Comparison of ENCODE assay signal across 38 cellular contexts in the genomic region with DNA sequence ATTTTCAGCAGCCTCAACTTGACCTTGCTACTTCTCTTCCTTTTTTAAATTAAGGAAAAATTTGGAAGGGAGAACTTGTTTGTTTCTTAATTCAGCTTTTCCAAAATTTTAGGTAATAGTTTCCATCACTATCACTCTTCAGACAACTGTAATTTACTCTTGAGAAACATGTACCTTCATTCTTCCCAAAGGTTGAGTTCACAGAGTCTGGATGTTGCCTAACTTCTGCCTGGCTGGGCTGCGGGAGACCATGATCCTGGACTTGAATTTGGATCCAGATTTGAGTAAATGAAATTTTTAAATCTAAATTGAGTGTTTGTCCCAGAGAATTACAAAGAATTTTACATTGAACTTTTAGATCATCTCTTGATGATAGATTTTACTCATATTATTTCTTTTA.
"Had no signal": no experiment of that assay in that cellular context is flagged by ENCODE, and none has a peak within 500 bp of the region (broad histone marks: within the 10 kb centered on the region; RNA-seq: fewer than 3 reads in every experiment).

No MANE protein-coding gene starts in this region.

- ATAC-seq: activated naive CD4-positive, alpha-beta T cell treated with anti-CD3 and anti-CD28 coated beads, Interleukin-2, amount 50 U/mL, for 72 hours; activated naive CD8-positive, alpha-beta T cell treated with anti-CD3 and anti-CD28 coated beads, Interleukin-2, amount 50 U/mL, for 24 hours; activated T-cell treated with anti-CD3 and anti-CD28 coated beads, Interleukin-2, amount 50 U/mL, for 4 hours; activated T-cell treated with anti-CD3 and anti-CD28 coated beads, Interleukin-2, amount 50 U/mL, for 72 hours; activated T-helper 17 cell treated with anti-CD3 and anti-CD28 coated beads, Interleukin-2, amount 50 U/mL, for 72 hours; body of pancreas had no signal

- H3K4me1 Mint-ChIP-seq: activated naive CD4-positive, alpha-beta T cell treated with anti-CD3 and anti-CD28 coated beads, Interleukin-2, amount 10 ng/mL, durations not matched to agents 7 days and 5 days; activated naive CD8-positive, alpha-beta T cell treated with anti-CD3 and anti-CD28 coated beads for 36 hours; activated naive CD8-positive, alpha-beta T cell treated with anti-CD3 and anti-CD28 coated beads, Interleukin-2, amount 10 ng/mL, durations not matched to agents 7 days and 5 days; activated naive CD8-positive, alpha-beta T cell treated with anti-CD3 and anti-CD28 coated beads, Interleukin-2, amount 50 U/mL, for 24 hours; activated T-helper 17 cell treated with anti-CD3 and anti-CD28 coated beads, Interleukin-2, amount 50 U/mL, for 72 hours; brain; central memory CD8-positive, alpha-beta T cell had no signal

- H3K9me3 ChIP-seq: adrenal gland, ascending aorta, breast epithelium had no signal

- DNase-seq: activated effector memory CD4-positive, alpha-beta T cell treated with anti-CD3 and anti-CD28 coated beads, Interleukin-2, amount 50 U/mL, for 16 hours; activated effector memory CD4-positive, alpha-beta T cell treated with Interleukin-2 at 50 U/mL for 16 hours; activated gamma-delta T cell; activated gamma-delta T cell treated with Interleukin-2 at 50 U/mL for 16 hours; activated naive CD4-positive, alpha-beta T cell; activated naive CD4-positive, alpha-beta T cell treated with anti-CD3 and anti-CD28 coated beads for 36 hours; activated naive CD4-positive, alpha-beta T cell treated with anti-CD3 and anti-CD28 coated beads, Interleukin-2, amount 10 ng/mL, durations not matched to agents 7 days and 5 days; activated naive CD4-positive, alpha-beta T cell treated with anti-CD3 and anti-CD28 coated beads, Interleukin-2, amount 50 U/mL, for 16 hours; activated naive CD4-positive, alpha-beta T cell treated with Interleukin-2 at 50 U/mL for 16 hours; activated naive CD8-positive, alpha-beta T cell treated with anti-CD3 and anti-CD28 coated beads for 36 hours; activated naive CD8-positive, alpha-beta T cell treated with anti-CD3 and anti-CD28 coated beads, Interleukin-2, amount 10 ng/mL, durations not matched to agents 7 days and 5 days; activated naive CD8-positive, alpha-beta T cell treated with anti-CD3 and anti-CD28 coated beads, Interleukin-2, amount 50 U/mL, for 24 hours; activated T-cell treated with anti-CD3 and anti-CD28 coated beads, Interleukin-2, amount 50 U/mL, for 1 hour; activated T-cell treated with anti-CD3 and anti-CD28 coated beads, Interleukin-2, amount 50 U/mL, for 24 hours; activated T-cell treated with anti-CD3 and anti-CD28 coated beads, Interleukin-2, amount 50 U/mL, for 4 hours; activated T-cell treated with anti-CD3 and anti-CD28 coated beads, Interleukin-2, amount 50 U/mL, for 48 hours; activated T-cell treated with anti-CD3 and anti-CD28 coated beads, Interleukin-2, amount 50 U/mL, for 72 hours; adrenal gland; amniotic stem cell; amygdala; anterior cingulate cortex; aorta; body of pancreas; brain microvascular endothelial cell; caudate nucleus; central memory CD4-positive, alpha-beta T cell; cerebellar nuclear complex had no signal

- H3K9me3 Mint-ChIP-seq: activated naive CD4-positive, alpha-beta T cell treated with anti-CD3 and anti-CD28 coated beads for 36 hours; activated naive CD8-positive, alpha-beta T cell treated with anti-CD3 and anti-CD28 coated beads, Interleukin-2, amount 50 U/mL, for 24 hours; activated T-cell treated with anti-CD3 and anti-CD28 coated beads, Interleukin-2, amount 50 U/mL, for 4 hours; activated T-helper 1 cell treated with anti-CD3 and anti-CD28 coated beads, Interleukin-12 subunit alpha, Interleukin-12 subunit beta, Interleukin-2, Interleukin-4 antibody, amounts not matched to agents 30 ng/mL and 10 ng/mL and 1 ng/mL, durations not matched to agents 14 hours and 24 hours and 36 hours; activated T-helper 17 cell treated with anti-CD3 and anti-CD28 coated beads, Interleukin-2, amount 50 U/mL, for 72 hours; activated T-helper 2 cell treated with anti-CD3 and anti-CD28 coated beads, Interferon-gamma antibody, Interleukin-2, Interleukin-4, amounts not matched to agents 10 μg/mL and 5 μg/mL and 100 μg/mL, durations not matched to agents 14 hours and 24 hours and 36 hours; central memory CD8-positive, alpha-beta T cell had no signal

- H3K4me3 Mint-ChIP-seq: activated naive CD4-positive, alpha-beta T cell treated with anti-CD3 and anti-CD28 coated beads for 36 hours; activated naive CD4-positive, alpha-beta T cell treated with anti-CD3 and anti-CD28 coated beads, Interleukin-2, amount 10 ng/mL, durations not matched to agents 7 days and 5 days; activated naive CD4-positive, alpha-beta T cell treated with anti-CD3 and anti-CD28 coated beads, Interleukin-2, amount 50 U/mL, for 24 hours; activated naive CD8-positive, alpha-beta T cell; activated naive CD8-positive, alpha-beta T cell treated with anti-CD3 and anti-CD28 coated beads for 36 hours; activated naive CD8-positive, alpha-beta T cell treated with anti-CD3 and anti-CD28 coated beads, Interleukin-2, amount 10 ng/mL, durations not matched to agents 7 days and 5 days; activated naive CD8-positive, alpha-beta T cell treated with anti-CD3 and anti-CD28 coated beads, Interleukin-2, amount 50 U/mL, for 24 hours; activated T-cell treated with anti-CD3 and anti-CD28 coated beads, Interleukin-2, amount 50 U/mL, for 24 hours; activated T-cell treated with anti-CD3 and anti-CD28 coated beads, Interleukin-2, amount 50 U/mL, for 4 hours; activated T-cell treated with anti-CD3 and anti-CD28 coated beads, Interleukin-2, amount 50 U/mL, for 72 hours; activated T-helper 1 cell treated with anti-CD3 and anti-CD28 coated beads, Interleukin-12 subunit alpha, Interleukin-12 subunit beta, Interleukin-2, Interleukin-4 antibody, amounts not matched to agents 30 ng/mL and 10 ng/mL and 1 ng/mL, durations not matched to agents 14 hours and 24 hours and 36 hours; activated T-helper 17 cell treated with anti-CD3 and anti-CD28 coated beads, Interleukin-2, amount 50 U/mL, for 72 hours; brain; central memory CD8-positive, alpha-beta T cell had no signal

- H3K27ac ChIP-seq: adrenal gland, ascending aorta, body of pancreas, brain microvascular endothelial cell, breast epithelium, cardiac muscle cell had no signal

- H3K27me3 Mint-ChIP-seq: activated naive CD4-positive, alpha-beta T cell treated with anti-CD3 and anti-CD28 coated beads, Interleukin-2, amount 10 ng/mL, durations not matched to agents 7 days and 5 days; activated naive CD4-positive, alpha-beta T cell treated with anti-CD3 and anti-CD28 coated beads, Interleukin-2, amount 50 U/mL, for 24 hours; activated naive CD8-positive, alpha-beta T cell; activated naive CD8-positive, alpha-beta T cell treated with anti-CD3 and anti-CD28 coated beads for 36 hours; activated naive CD8-positive, alpha-beta T cell treated with anti-CD3 and anti-CD28 coated beads, Interleukin-2, amount 10 ng/mL, durations not matched to agents 7 days and 5 days; activated naive CD8-positive, alpha-beta T cell treated with anti-CD3 and anti-CD28 coated beads, Interleukin-2, amount 50 U/mL, for 24 hours; activated T-cell treated with anti-CD3 and anti-CD28 coated beads, Interleukin-2, amount 50 U/mL, for 24 hours; activated T-helper 17 cell treated with anti-CD3 and anti-CD28 coated beads, Interleukin-2, amount 50 U/mL, for 72 hours; central memory CD8-positive, alpha-beta T cell had no signal

- H3K27ac Mint-ChIP-seq: activated naive CD4-positive, alpha-beta T cell treated with anti-CD3 and anti-CD28 coated beads for 36 hours; activated naive CD4-positive, alpha-beta T cell treated with anti-CD3 and anti-CD28 coated beads, Interleukin-2, amount 10 ng/mL, durations not matched to agents 7 days and 5 days; activated naive CD4-positive, alpha-beta T cell treated with anti-CD3 and anti-CD28 coated beads, Interleukin-2, amount 50 U/mL, for 24 hours; activated naive CD4-positive, alpha-beta T cell treated with anti-CD3 and anti-CD28 coated beads, Interleukin-2, amount 50 U/mL, for 72 hours; activated naive CD8-positive, alpha-beta T cell; activated naive CD8-positive, alpha-beta T cell treated with anti-CD3 and anti-CD28 coated beads for 36 hours; activated naive CD8-positive, alpha-beta T cell treated with anti-CD3 and anti-CD28 coated beads, Interleukin-2, amount 10 ng/mL, durations not matched to agents 7 days and 5 days; activated naive CD8-positive, alpha-beta T cell treated with anti-CD3 and anti-CD28 coated beads, Interleukin-2, amount 50 U/mL, for 24 hours; activated T-cell treated with anti-CD3 and anti-CD28 coated beads, Interleukin-2, amount 50 U/mL, for 24 hours; activated T-cell treated with anti-CD3 and anti-CD28 coated beads, Interleukin-2, amount 50 U/mL, for 72 hours; activated T-helper 1 cell treated with anti-CD3 and anti-CD28 coated beads, Interleukin-12 subunit alpha, Interleukin-12 subunit beta, Interleukin-2, Interleukin-4 antibody, amounts not matched to agents 30 ng/mL and 10 ng/mL and 1 ng/mL, durations not matched to agents 14 hours and 24 hours and 36 hours; activated T-helper 17 cell treated with anti-CD3 and anti-CD28 coated beads, Interleukin-2, amount 50 U/mL, for 72 hours; activated T-helper 2 cell treated with anti-CD3 and anti-CD28 coated beads, Interferon-gamma antibody, Interleukin-2, Interleukin-4, amounts not matched to agents 10 μg/mL and 5 μg/mL and 100 μg/mL, durations not matched to agents 14 hours and 24 hours and 36 hours; brain had no signal

- H3K27me3 ChIP-seq: adrenal gland, ascending aorta, body of pancreas, brain microvascular endothelial cell, breast epithelium, cardiac muscle cell had no signal
